8 cellular contexts compared by ENCODE assay signal in genomic region chr6:147285087-147285855, GRCh38.
A peak's percentile ranks its signal among the peaks of the same experiment; 100 is the strongest.
DNase-seq lines count a peak whose midpoint lies in the region; ATAC-seq and TF ChIP-seq lines count a peak whose summit lies in the region.

No MANE protein-coding gene starts in this region.

- peak overlapping the region in 1 of 12 donors; percentile 9 for H3K27ac ChIP-seq in heart left ventricle
- H3K27ac ChIP-seq in right atrium auricular region = no peak overlapping the region

- H3K27ac Mint-ChIP-seq in central memory CD8-positive, alpha-beta T cell (ENCODE audit: low read depth) = peak overlapping the region; percentile 49
- H3K27ac Mint-ChIP-seq in activated naive CD4-positive, alpha-beta T cell treated with anti-CD3 and anti-CD28 coated beads for 36 hours = no peak overlapping the region

- H3K27me3 ChIP-seq in heart left ventricle (no peaks in the 10 kb centered on the region), right atrium auricular region (no peaks in the 10 kb centered on the region)

- no peak for TF ChIP-seq POLR2A in heart left ventricle (IDR thresholded peaks at IDR 0.05)

- peaks cover 0 to 10% (median 3%) of the 10 kb centered on the region in 9 donors for H3K36me3 ChIP-seq in heart left ventricle
- no peaks in the 10 kb centered on the region for H3K36me3 ChIP-seq in right atrium auricular region

- DNase-seq in heart left ventricle (no peak), right atrium auricular region (ENCODE audit: low spot score) (no peak), NCI-H460 (ENCODE audit: extremely low read depth, low read depth) (peak; percentile 23), lung microvascular endothelial cell (ENCODE audit: low read depth in 2 of 2) (peak; percentile 67 to 69)
- no peak for DNase-seq in central memory CD8-positive, alpha-beta T cell (ENCODE audit: low spot score in 2 of 2)
- no peak for DNase-seq in activated naive CD4-positive, alpha-beta T cell treated with anti-CD3 and anti-CD28 coated beads for 36 hours

- peaks cover 0 to 24% (median 0%) of the 10 kb centered on the region in 12 donors for H3K4me1 ChIP-seq in heart left ventricle
- peaks cover 0 to 5% of the 10 kb centered on the region in 2 donors for H3K4me1 ChIP-seq in right atrium auricular region

- H3K4me3 Mint-ChIP-seq in central memory CD8-positive, alpha-beta T cell = no peak overlapping the region
- H3K4me3 Mint-ChIP-seq in activated naive CD4-positive, alpha-beta T cell treated with anti-CD3 and anti-CD28 coated beads for 36 hours = no peak overlapping the region

- no peaks in the 10 kb centered on the region for H3K27me3 Mint-ChIP-seq in central memory CD8-positive, alpha-beta T cell
- H3K27me3 Mint-ChIP-seq in activated naive CD4-positive, alpha-beta T cell treated with anti-CD3 and anti-CD28 coated beads for 36 hours (ENCODE audit: low read depth) = no peaks in the 10 kb centered on the region

- WGBS in heart left ventricle, 4 donors = 24 to 35% (median 30%) methylated on average over 3 of the region's 3 CpGs

- H3K9me3 Mint-ChIP-seq in central memory CD8-positive, alpha-beta T cell = no peaks in the 10 kb centered on the region
- no peaks in the 10 kb centered on the region for H3K9me3 Mint-ChIP-seq in activated naive CD4-positive, alpha-beta T cell treated with anti-CD3 and anti-CD28 coated beads for 36 hours

- peaks cover 6% of the 10 kb centered on the region for H3K36me3 Mint-ChIP-seq in central memory CD8-positive, alpha-beta T cell (ENCODE audit: insufficient read depth)
- peaks cover 12% of the 10 kb centered on the region for H3K36me3 Mint-ChIP-seq in activated naive CD4-positive, alpha-beta T cell treated with anti-CD3 and anti-CD28 coated beads for 36 hours (ENCODE audit: low read depth)

- TF ChIP-seq CTCF in heart left ventricle (IDR thresholded peaks at IDR 0.05) (peak; percentile 40 to 71 (median 56)), right atrium auricular region (IDR thresholded peaks at IDR 0.05) (peak in 1 of 2 donors; percentile 71)

- H3K4me1 Mint-ChIP-seq in central memory CD8-positive, alpha-beta T cell = peaks cover 32% of the 10 kb centered on the region
- peaks cover 34% of the 10 kb centered on the region for H3K4me1 Mint-ChIP-seq in activated naive CD4-positive, alpha-beta T cell treated with anti-CD3 and anti-CD28 coated beads for 36 hours (ENCODE audit: low read depth)

- CTCF ChIA-PET in activated naive CD4-positive, alpha-beta T cell treated with anti-CD3 and anti-CD28 coated beads for 36 hours (lab: Charles Lee) = no interaction called here

- H3K4me3 ChIP-seq in heart left ventricle (no peak overlapping the region), right atrium auricular region (no peak overlapping the region)

- intact Hi-C loops in heart left ventricle (cut with DNase I) = loop anchor here in 9 of 10 donors (1.0 to 10.0 kb wide), 5 partner anchors 80 to 428 kb away; partner anchors contain the start of gene STXBP5 (in 1 of the 9)
- intact Hi-C loops in activated naive CD4-positive, alpha-beta T cell treated with anti-CD3 and anti-CD28 coated beads for 36 hours (cut with micrococcal nuclease) = loop anchor here (1.0 to 5.0 kb wide), 4 partner anchors 178 to 428 kb away; no protein-coding TSS in a partner anchor

- ATAC-seq in heart left ventricle (peak in 1 of 4 donors; percentile 65), HG02678 (IDR thresholded peaks at IDR 0.05; ENCODE audit: unreplicated experiment) (peak; percentile 69), GM19467 (IDR thresholded peaks at IDR 0.05; ENCODE audit: unreplicated experiment) (no peak)
- no peak for ATAC-seq in central memory CD8-positive, alpha-beta T cell (replicated peaks; ENCODE audit: extremely low read depth, poor library complexity, severe bottlenecking)

- H3K9me3 ChIP-seq in heart left ventricle (no peaks in the 10 kb centered on the region), right atrium auricular region (no peaks in the 10 kb centered on the region)

Comparison
In these comparisons a context has a peak if more than half of its experiments do, and no peak if none do; other contexts are left out.
1. DNase-seq: peak in NCI-H460 (single experiment) and lung microvascular endothelial cell (2 of 2); none in heart left ventricle (0 of 5), right atrium auricular region (single experiment), central memory CD8-positive, alpha-beta T cell (0 of 2) and activated naive CD4-positive, alpha-beta T cell treated with anti-CD3 and anti-CD28 coated beads for 36 hours (single experiment).